Comparison of ENCODE assay signal across 12 cellular contexts in the genomic region with DNA sequence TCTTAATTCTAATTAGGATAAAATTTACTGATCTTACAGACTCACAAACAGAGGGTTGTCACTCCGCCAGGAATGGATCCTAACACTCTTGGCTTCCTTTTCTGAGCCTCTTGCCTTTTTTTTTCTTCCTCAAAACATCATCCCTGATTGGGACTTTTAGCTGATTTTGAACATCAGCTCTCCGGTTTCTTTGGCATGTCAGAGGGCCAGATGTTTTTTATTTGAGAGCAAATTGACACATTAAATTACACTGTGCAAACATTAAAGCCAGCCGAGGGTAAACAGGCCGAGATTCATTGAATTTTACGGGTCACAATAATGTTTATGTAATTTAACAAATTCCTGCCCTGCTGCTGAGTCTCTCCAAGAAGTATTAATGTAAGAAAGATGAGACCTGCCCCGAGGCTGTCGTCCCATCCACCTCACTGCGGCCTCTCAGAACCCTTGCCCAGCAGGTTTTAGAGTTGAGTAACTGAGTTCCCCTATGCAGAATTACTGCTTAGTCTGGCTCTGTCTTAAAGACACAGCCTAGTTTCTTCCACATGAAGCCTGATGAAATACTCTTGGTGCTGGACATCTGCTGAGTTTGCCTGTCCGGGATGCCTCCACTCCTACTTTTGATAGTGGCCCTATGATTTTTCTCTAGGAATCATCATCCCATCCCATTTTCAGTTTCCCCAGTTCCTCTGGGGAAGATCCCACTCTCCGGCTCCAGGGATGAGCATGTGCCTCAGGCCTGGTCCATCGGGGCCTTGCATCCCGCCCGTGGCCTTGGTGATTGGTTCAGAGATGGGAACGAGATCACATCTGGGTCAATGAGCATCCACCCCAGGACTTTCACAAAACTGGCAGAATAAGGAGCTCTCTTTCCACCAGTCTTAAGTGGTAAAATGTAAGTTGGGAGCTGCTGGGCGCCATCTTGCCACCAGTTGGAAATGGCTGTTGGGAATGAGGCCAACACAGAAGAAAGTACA.
DNase-seq lines count a peak whose midpoint lies in the region; ATAC-seq and TF ChIP-seq lines count a peak whose summit lies in the region.
"Had no signal": no experiment of that assay in that cellular context is flagged by ENCODE, and none has a peak within 500 bp of the region (broad histone marks: within the 10 kb centered on the region; RNA-seq: fewer than 3 reads in every experiment).

No MANE protein-coding gene starts in this region.

- H3K4me2 ChIP-seq in PC-9 = peak overlapping the region; percentile 47

- H3K36me3 ChIP-seq in PC-9 (ENCODE audit: low read depth) (no peaks in the 10 kb centered on the region), upper lobe of right lung (no peaks in the 10 kb centered on the region)
- H3K36me3 ChIP-seq: BLaER1, cardiac muscle cell had no signal

- POLR2A ChIA-PET in PC-9 (lab: Charles Lee; ENCODE audit: unreplicated experiment) = interaction anchor here (0.6 to 0.7 kb wide), 2 partner anchors 129 to 223 kb away, joined by 3 to 15 read pairs; no protein-coding TSS in a partner anchor

- H3K27ac ChIP-seq in PC-9 = peak overlapping the region; percentile 42
- H3K27ac ChIP-seq in upper lobe of right lung = no peak overlapping the region
- H3K27ac ChIP-seq: BLaER1, cardiac muscle cell had no signal

- H3K9me2 ChIP-seq in PC-9 (ENCODE audit: insufficient read depth) = no peaks in the 10 kb centered on the region

- H3F3A ChIP-seq in PC-9 (ENCODE audit: insufficient read depth, low read depth) = peaks cover 26% of the 10 kb centered on the region

- H3K4me3 ChIP-seq in PC-9 = no peak overlapping the region
- H3K4me3 ChIP-seq in upper lobe of right lung = no peak overlapping the region
- H3K4me3 ChIP-seq: BLaER1, cardiac muscle cell had no signal

- intact Hi-C loops in PC-9 (cut with micrococcal nuclease; ENCODE audit: unreplicated experiment) (loop anchor here (1.0 to 10.0 kb wide), 7 partner anchors 23 to 163 kb away; no protein-coding TSS in a partner anchor), upper lobe of right lung (cut with DNase I) (no loop called here)

- H4K20me1 ChIP-seq in PC-9 (ENCODE audit: insufficient read depth) = no peaks in the 10 kb centered on the region

- peak; percentile 10 to 52 for DNase-seq in NCI-H2081 (lab: John Stamatoyannopoulos, UW)
- no peak for DNase-seq in NCI-H2081 treated with DMSO at 0.1 percent for 48 hours (lab: John Stamatoyannopoulos, UW)
- peak; percentile 88 to 96 for DNase-seq in PC-9
- DNase-seq in fibroblast of the conjunctiva (ENCODE audit: low read depth) = peak; percentile 90
- no peak for DNase-seq in upper lobe of right lung
- no peak for DNase-seq in AG08396 (ENCODE audit: low spot score)
- DNase-seq in activated CD8-positive, alpha-beta memory T cell treated with anti-CD3 and anti-CD28 coated beads, Interleukin-2, amount 50 U/mL, for 4 hours = no peak
- DNase-seq: activated CD4-positive, alpha-beta T cell treated with anti-CD3 and anti-CD28 coated beads, Interleukin-2, amount 10 ng/mL, durations not matched to agents 24 days and 14 days; stimulated activated CD4-positive, alpha-beta T cell treated with anti-CD3 and anti-CD28 coated beads, Interleukin-12 subunit alpha, Interleukin-12 subunit beta, amount 100 ng/mL, for 4 hours had no signal

- H3K27me3 ChIP-seq in PC-9 (ENCODE audit: insufficient read depth, low read depth) (no peaks in the 10 kb centered on the region), upper lobe of right lung (no peaks in the 10 kb centered on the region)

- BruUV-seq in PC-9 (replicated peaks; lab: Mats Ljungman, UMichigan) = no TSS peak

- no peaks in the 10 kb centered on the region for H3K9me3 ChIP-seq in PC-9 (ENCODE audit: insufficient read depth, low read depth)
- no peaks in the 10 kb centered on the region for H3K9me3 ChIP-seq in upper lobe of right lung
- H3K9me3 ChIP-seq: BLaER1 had no signal

- CTCF ChIA-PET in PC-9 (lab: Charles Lee) = no interaction called here

- no peaks in the 10 kb centered on the region for H3K79me2 ChIP-seq in PC-9 (ENCODE audit: low read depth)

- TF ChIP-seq CTCF in PC-9 (conservative IDR thresholded peaks at IDR 0.05) (no peak), upper lobe of right lung (IDR thresholded peaks at IDR 0.05) (no peak)

- ATAC-seq in upper lobe of right lung (peak; percentile 62), HG02588 (IDR thresholded peaks at IDR 0.05; ENCODE audit: unreplicated experiment) (no peak)

- H3K4me1 ChIP-seq in PC-9 (replicated peaks; ENCODE audit: insufficient read depth) = peaks cover 57% of the 10 kb centered on the region
- peaks cover 47% of the 10 kb centered on the region for H3K4me1 ChIP-seq in upper lobe of right lung

- no peak overlapping the region for H2AFZ ChIP-seq in PC-9

Comparison
In these comparisons a context has a peak if more than half of its experiments do, and no peak if none do; other contexts are left out.
1. DNase-seq: peak in NCI-H2081 (2 of 2), PC-9 (2 of 2) and fibroblast of the conjunctiva (single experiment); none in NCI-H2081 treated with DMSO at 0.1 percent for 48 hours (single experiment), upper lobe of right lung (single experiment), AG08396 (single experiment) and activated CD8-positive, alpha-beta memory T cell treated with anti-CD3 and anti-CD28 coated beads, Interleukin-2, amount 50 U/mL, for 4 hours (single experiment).